Comparison of ENCODE assay signal across 28 cellular contexts in the genomic region with DNA sequence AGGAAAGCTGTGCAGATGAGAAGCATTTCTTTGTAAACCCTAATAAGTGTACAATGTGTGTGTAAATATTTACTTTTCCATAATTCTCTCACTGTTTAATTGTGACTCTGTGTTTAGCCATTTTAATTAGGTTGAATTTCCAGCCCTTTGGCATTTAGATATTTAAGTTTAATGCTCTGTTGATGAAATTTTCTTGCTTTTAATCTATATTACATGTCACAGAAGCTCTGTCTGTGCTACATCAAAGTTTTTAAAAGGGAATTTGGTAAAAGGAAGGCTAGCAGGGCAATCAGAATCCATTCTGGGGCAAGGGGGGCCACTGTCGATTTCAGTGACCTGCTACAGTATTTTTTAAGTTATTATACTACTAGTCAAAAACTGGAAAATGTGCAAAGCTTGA.
"Had no signal": no experiment of that assay in that cellular context is flagged by ENCODE, and none has a peak within 500 bp of the region (broad histone marks: within the 10 kb centered on the region; RNA-seq: fewer than 3 reads in every experiment).

No MANE protein-coding gene starts in this region.

- H3K9me3 Mint-ChIP-seq: activated B cell treated with CpG ODN at 0.5 μM for 24 hours; activated CD4-positive, alpha-beta T cell treated with anti-CD3 and anti-CD28 coated beads, Interleukin-2, amount 10 ng/mL, durations not matched to agents 7 days and 5 days; IgD-negative memory B cell had no signal

- H3K4me1 Mint-ChIP-seq: activated B cell treated with CpG ODN at 0.5 μM for 24 hours; activated CD4-positive, alpha-beta T cell treated with anti-CD3 and anti-CD28 coated beads, Interleukin-2, amount 10 ng/mL, durations not matched to agents 7 days and 5 days; activated T-helper 17 cell treated with anti-CD3 and anti-CD28 coated beads, Interleukin-2, amount 50 U/mL, for 72 hours; central memory CD8-positive, alpha-beta T cell; IgD-negative memory B cell had no signal

- H3K4me3 Mint-ChIP-seq: activated B cell treated with CpG ODN at 0.5 μM for 24 hours; activated CD4-positive, alpha-beta memory T cell treated with anti-CD3 and anti-CD28 coated beads for 36 hours; activated CD4-positive, alpha-beta T cell treated with anti-CD3 and anti-CD28 coated beads, Interleukin-2, amount 10 ng/mL, durations not matched to agents 7 days and 5 days; activated naive CD4-positive, alpha-beta T cell treated with anti-CD3 and anti-CD28 coated beads for 36 hours; activated naive CD8-positive, alpha-beta T cell; activated T-helper 17 cell treated with anti-CD3 and anti-CD28 coated beads, Interleukin-2, amount 50 U/mL, for 72 hours; brain; central memory CD8-positive, alpha-beta T cell; IgD-negative memory B cell; T-helper 1 cell treated with Interleukin-12 subunit alpha and Interleukin-12 subunit beta and Interleukin-4 antibody, amounts not matched to agents 30 μg/mL and 1 μg/mL, for 36 hours had no signal

- DNase-seq: activated B cell treated with CpG ODN at 0.5 μM for 24 hours; activated CD4-positive, alpha-beta memory T cell treated with anti-CD3 and anti-CD28 coated beads for 36 hours; activated CD4-positive, alpha-beta T cell treated with anti-CD3 and anti-CD28 coated beads, Interleukin-2, amount 10 ng/mL, durations not matched to agents 7 days and 5 days; activated gamma-delta T cell; activated naive CD4-positive, alpha-beta T cell treated with anti-CD3 and anti-CD28 coated beads for 36 hours; activated T-cell treated with anti-CD3 and anti-CD28 coated beads for 4 hours; activated T-cell treated with anti-CD3 and anti-CD28 coated beads, Interleukin-2, amount 50 U/mL, for 48 hours; amygdala; KG1; NCI-H1092; NCI-H1694; NCI-H2029; NCI-H446; NCI-H524; NK-92 treated with Interleukin-12 subunit alpha and Interleukin-12 subunit beta, amount 100 ng/mL, for 24 hours; OCI-M1; RPMI8226; SW 1271; T-helper 9 cell had no signal

- H3K4me3 ChIP-seq: SK-N-MC had no signal

- H3K36me3 Mint-ChIP-seq: activated CD4-positive, alpha-beta memory T cell treated with anti-CD3 and anti-CD28 coated beads for 36 hours; activated naive CD8-positive, alpha-beta T cell; brain had no signal

- H3K27me3 Mint-ChIP-seq: activated B cell treated with CpG ODN at 0.5 μM for 24 hours; activated CD4-positive, alpha-beta memory T cell treated with anti-CD3 and anti-CD28 coated beads for 36 hours; activated CD4-positive, alpha-beta T cell treated with anti-CD3 and anti-CD28 coated beads, Interleukin-2, amount 10 ng/mL, durations not matched to agents 7 days and 5 days; activated naive CD8-positive, alpha-beta T cell; activated T-helper 17 cell treated with anti-CD3 and anti-CD28 coated beads, Interleukin-2, amount 50 U/mL, for 72 hours; central memory CD8-positive, alpha-beta T cell; IgD-negative memory B cell had no signal

- ATAC-seq: activated T-helper 17 cell treated with anti-CD3 and anti-CD28 coated beads, Interleukin-2, amount 50 U/mL, for 72 hours; Panc1; Right ventricle myocardium inferior had no signal

- H3K27ac ChIP-seq: SK-N-MC had no signal

- H3K27ac Mint-ChIP-seq: activated B cell treated with CpG ODN at 0.5 μM for 24 hours; activated CD4-positive, alpha-beta memory T cell treated with anti-CD3 and anti-CD28 coated beads for 36 hours; activated CD4-positive, alpha-beta T cell treated with anti-CD3 and anti-CD28 coated beads, Interleukin-2, amount 10 ng/mL, durations not matched to agents 7 days and 5 days; activated naive CD4-positive, alpha-beta T cell treated with anti-CD3 and anti-CD28 coated beads for 36 hours; activated naive CD8-positive, alpha-beta T cell; activated T-helper 17 cell treated with anti-CD3 and anti-CD28 coated beads, Interleukin-2, amount 50 U/mL, for 72 hours; brain; IgD-negative memory B cell; T-helper 1 cell treated with Interleukin-12 subunit alpha and Interleukin-12 subunit beta and Interleukin-4 antibody, amounts not matched to agents 30 μg/mL and 1 μg/mL, for 36 hours had no signal
